In the genomic region with DNA sequence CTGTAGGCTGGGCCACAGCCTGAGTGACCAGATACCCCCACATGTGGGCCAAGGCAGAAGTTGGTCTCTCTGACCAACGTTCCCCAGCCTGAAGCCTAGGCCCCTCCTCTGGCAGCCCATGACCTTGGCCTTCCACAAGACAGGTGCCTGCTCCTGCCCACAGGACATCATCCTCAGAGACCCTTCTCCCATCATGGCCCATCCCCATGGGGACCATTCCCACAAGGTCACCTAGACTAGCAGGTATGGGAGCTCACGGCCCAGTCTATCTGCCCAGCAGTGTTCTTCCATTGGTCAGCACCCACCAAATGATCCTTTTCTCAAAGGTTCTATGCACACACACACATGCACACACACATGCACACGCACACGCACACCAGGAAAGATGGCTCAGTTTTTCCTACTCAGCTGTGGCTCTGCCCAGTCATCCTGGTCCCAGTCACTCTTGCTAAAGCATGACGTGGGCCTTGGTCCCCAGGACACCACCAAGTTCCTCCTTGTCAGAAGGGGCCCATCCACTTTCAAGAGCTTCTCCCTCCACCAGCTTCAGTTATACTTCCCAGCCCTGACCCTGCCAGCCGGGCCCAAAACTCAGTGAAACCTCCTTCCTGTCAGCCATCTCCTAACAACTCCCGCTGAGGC, we compare ENCODE assay signal across 10 cellular contexts.
"Had no signal": no experiment of that assay in that cellular context is flagged by ENCODE, and none has a peak within 500 bp of the region (broad histone marks: within the 10 kb centered on the region; RNA-seq: fewer than 3 reads in every experiment).

No MANE protein-coding gene starts in this region.

- H3K4me3 Mint-ChIP-seq: activated naive CD8-positive, alpha-beta T cell; brain; central memory CD8-positive, alpha-beta T cell; natural killer cell had no signal

- H3K4me1 Mint-ChIP-seq: central memory CD8-positive, alpha-beta T cell; natural killer cell had no signal

- H3K36me3 Mint-ChIP-seq: activated naive CD8-positive, alpha-beta T cell; brain; natural killer cell had no signal

- H3K27ac Mint-ChIP-seq: activated naive CD8-positive, alpha-beta T cell; natural killer cell had no signal

- DNase-seq: activated T-cell treated with anti-CD3 and anti-CD28 coated beads, Interleukin-2, amount 50 U/mL, for 1 hour; kidney; left lung; mammary epithelial cell; natural killer cell; stimulated activated naive CD4-positive, alpha-beta T cell; trophoblast cell had no signal

- ATAC-seq: left lung, natural killer cell had no signal

- H3K9me3 Mint-ChIP-seq: brain; central memory CD8-positive, alpha-beta T cell; natural killer cell had no signal
